In the genomic region with DNA sequence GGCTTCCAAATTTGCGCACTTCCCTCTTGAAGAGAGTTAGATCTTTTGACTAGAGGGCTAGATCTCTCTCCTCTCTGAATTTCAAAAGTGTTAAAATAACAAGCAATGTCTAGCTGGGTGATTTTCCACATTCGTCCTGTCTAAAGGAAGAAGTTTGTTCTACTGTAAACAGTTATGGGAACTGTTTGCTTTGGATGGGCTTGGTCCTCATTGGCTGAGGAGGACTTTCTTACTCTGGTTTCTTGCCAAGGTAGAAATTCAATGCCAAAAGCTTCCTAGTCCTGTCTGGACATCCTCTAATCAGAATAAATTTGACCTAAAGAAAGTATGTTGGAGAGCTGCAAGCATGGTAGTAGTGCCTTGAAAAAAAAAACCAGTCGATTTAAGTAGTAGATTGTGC, we compare ENCODE assay signal across 17 cellular contexts. TPM values are rescaled to one million over a fixed set of nuclear protein-coding genes. Genes with fewer than 3 reads are reported as not detected.
DNase-seq lines count a peak whose midpoint lies in the region; ATAC-seq and TF ChIP-seq lines count a peak whose summit lies in the region.
"Had no signal": no experiment of that assay in that cellular context is flagged by ENCODE, and none has a peak within 500 bp of the region (broad histone marks: within the 10 kb centered on the region; RNA-seq: fewer than 3 reads in every experiment).

No MANE protein-coding gene starts in this region.

- no peaks in the 10 kb centered on the region for H3K9me3 ChIP-seq in heart left ventricle
- H3K9me3 ChIP-seq: Peyer's patch had no signal

- H3K27me3 Mint-ChIP-seq in Calu3 (ENCODE audit: unreplicated experiment), result no peaks in the 10 kb centered on the region
- H3K27me3 Mint-ChIP-seq in osteocyte (ENCODE audit: unreplicated experiment), result no peaks in the 10 kb centered on the region
- no peaks in the 10 kb centered on the region for H3K27me3 Mint-ChIP-seq in activated T-cell treated with anti-CD3 and anti-CD28 coated beads, Interleukin-2, amount 50 U/mL, for 24 hours

- DNase-seq in Calu3 (no peak), heart left ventricle (peak in 1 of 5 donors; percentile 29), osteocyte (ENCODE audit: extremely low spot score, unreplicated experiment) (no peak), NCI-H748 treated with DMSO at 0.1 percent for 48 hours (lab: John Stamatoyannopoulos, UW) (no peak), inferior parietal cortex (ENCODE audit: extremely low spot score) (no peak)
- no peak for DNase-seq in activated T-cell treated with anti-CD3 and anti-CD28 coated beads, Interleukin-2, amount 50 U/mL, for 24 hours
- DNase-seq: activated CD4-positive, alpha-beta memory T cell treated with anti-CD3 and anti-CD28 coated beads, Interleukin-2, amount 10 ng/mL, durations not matched to agents 7 days and 5 days; activated naive CD4-positive, alpha-beta T cell treated with Interleukin-2 at 50 U/mL for 16 hours; DND-41; foreskin keratinocyte; H7; NCI-H226; Peyer's patch; T-helper 9 cell had no signal

- H3K4me3 Mint-ChIP-seq in Calu3 (ENCODE audit: low read depth, unreplicated experiment), result no peak overlapping the region
- H3K4me3 Mint-ChIP-seq in osteocyte (ENCODE audit: unreplicated experiment), result no peak overlapping the region
- H3K4me3 Mint-ChIP-seq in activated T-cell treated with anti-CD3 and anti-CD28 coated beads, Interleukin-2, amount 50 U/mL, for 24 hours, result no peak overlapping the region
- H3K4me3 Mint-ChIP-seq: activated CD4-positive, alpha-beta memory T cell treated with anti-CD3 and anti-CD28 coated beads, Interleukin-2, amount 10 ng/mL, durations not matched to agents 7 days and 5 days; neural crest cell had no signal

- H3K36me3 Mint-ChIP-seq in Calu3 (ENCODE audit: insufficient read depth, unreplicated experiment), result peaks cover 9% of the 10 kb centered on the region
- H3K36me3 Mint-ChIP-seq in osteocyte (ENCODE audit: unreplicated experiment), result no peaks in the 10 kb centered on the region
- H3K36me3 Mint-ChIP-seq in activated T-cell treated with anti-CD3 and anti-CD28 coated beads, Interleukin-2, amount 50 U/mL, for 24 hours (ENCODE audit: low read depth), result no peaks in the 10 kb centered on the region

- 56 to 67% (median 62%) methylated on average over 3 of the region's 3 CpGs for WGBS in heart left ventricle, 4 donors

- H3K36me3 ChIP-seq in heart left ventricle, result no peaks in the 10 kb centered on the region
- H3K36me3 ChIP-seq: Peyer's patch had no signal

- ATAC-seq in heart left ventricle (peak; percentile 49 to 68 (median 59)), HG03025 (IDR thresholded peaks at IDR 0.05; ENCODE audit: low FRiP score, unreplicated experiment) (no peak)
- ATAC-seq: foreskin keratinocyte had no signal

- no peak for TF ChIP-seq POLR2A in heart left ventricle (IDR thresholded peaks at IDR 0.05)

- peak overlapping the region; percentile 77 for H3K27ac ChIP-seq in VCaP
- peak overlapping the region in 8 of 12 donors; percentile 18 to 76 (median 54) for H3K27ac ChIP-seq in heart left ventricle
- H3K27ac ChIP-seq: foreskin keratinocyte had no signal

- H3K4me1 ChIP-seq in heart left ventricle, result peaks cover 0 to 34% (median 19%) of the 10 kb centered on the region in 12 donors

- H3K4me1 Mint-ChIP-seq in Calu3 (ENCODE audit: low read depth, unreplicated experiment) (peaks cover 61% of the 10 kb centered on the region), osteocyte (ENCODE audit: unreplicated experiment) (peaks cover 20% of the 10 kb centered on the region)
- H3K4me1 Mint-ChIP-seq in activated T-cell treated with anti-CD3 and anti-CD28 coated beads, Interleukin-2, amount 50 U/mL, for 24 hours (ENCODE audit: low read depth), result peaks cover 41% of the 10 kb centered on the region

- H3K27me3 ChIP-seq in heart left ventricle, result no peaks in the 10 kb centered on the region
- H3K27me3 ChIP-seq: foreskin keratinocyte, Peyer's patch had no signal

- TF ChIP-seq CTCF in Calu3 (IDR thresholded peaks at IDR 0.05; ENCODE audit: unreplicated experiment), result no peak
- no peak for TF ChIP-seq CTCF in VCaP (conservative IDR thresholded peaks at IDR 0.05)
- TF ChIP-seq CTCF in heart left ventricle (IDR thresholded peaks at IDR 0.05), result no peak
- no peak for TF ChIP-seq CTCF in osteocyte (IDR thresholded peaks at IDR 0.05)

- peak overlapping the region; percentile 12 for H3K27ac Mint-ChIP-seq in Calu3 (ENCODE audit: unreplicated experiment)
- H3K27ac Mint-ChIP-seq in osteocyte (ENCODE audit: unreplicated experiment), result peak overlapping the region; percentile 45
- no peak overlapping the region for H3K27ac Mint-ChIP-seq in activated T-cell treated with anti-CD3 and anti-CD28 coated beads, Interleukin-2, amount 50 U/mL, for 24 hours
- H3K27ac Mint-ChIP-seq: activated CD4-positive, alpha-beta memory T cell treated with anti-CD3 and anti-CD28 coated beads, Interleukin-2, amount 10 ng/mL, durations not matched to agents 7 days and 5 days had no signal

- BruUV-seq in Calu3 (replicated peaks; lab: Mats Ljungman, UMichigan), result no TSS peak

- H3K9me3 Mint-ChIP-seq in Calu3 (ENCODE audit: low read depth, unreplicated experiment) (no peaks in the 10 kb centered on the region), osteocyte (ENCODE audit: unreplicated experiment) (no peaks in the 10 kb centered on the region)
- H3K9me3 Mint-ChIP-seq in activated T-cell treated with anti-CD3 and anti-CD28 coated beads, Interleukin-2, amount 50 U/mL, for 24 hours, result no peaks in the 10 kb centered on the region
- H3K9me3 Mint-ChIP-seq: activated CD4-positive, alpha-beta memory T cell treated with anti-CD3 and anti-CD28 coated beads, Interleukin-2, amount 10 ng/mL, durations not matched to agents 7 days and 5 days; neural crest cell had no signal

- intact Hi-C loops in Calu3 (cut with micrococcal nuclease; ENCODE audit: unreplicated experiment), result no loop called here
- intact Hi-C loops in heart left ventricle (cut with DNase I), result loop anchor here in 1 of 10 donors (5.0 kb wide), 1 partner anchor 45 kb away; the partner anchor contains the start of gene RAPH1

- H3K4me3 ChIP-seq in heart left ventricle, result no peak overlapping the region
- H3K4me3 ChIP-seq: Peyer's patch had no signal

- CTCF ChIA-PET in Calu3 (lab: Charles Lee), result interaction anchor here (0.6 to 0.7 kb wide), 2 partner anchors 73 to 111 kb away, joined by 3 to 4 read pairs; no protein-coding TSS in a partner anchor

RNA-seq across cellular contexts. Expression of gene RAPH1, which starts 47.4 kb away (rescaled TPM):
- total RNA-seq in Calu3 (2022) (126 and 141 TPM in 2 replicates), heart left ventricle (10 to 100 TPM; 13.1 to 30.4 (median 16.8) TPM), osteocyte (37.0 and 38.6 TPM in 2 replicates)
- 10 to 100 TPM in 1 of 2 donors, 1 to 10 TPM in 1; 3.6 to 10.3 TPM for polyA plus RNA-seq in heart left ventricle
